Comparison of ENCODE assay signal across 24 cellular contexts in genomic region chr4:166585491-166585890, GRCh38.
"Had no signal": no experiment of that assay in that cellular context is flagged by ENCODE, and none has a peak within 500 bp of the region (broad histone marks: within the 10 kb centered on the region; RNA-seq: fewer than 3 reads in every experiment).

No MANE protein-coding gene starts in this region.

- H3K4me3 ChIP-seq: left ventricle myocardium inferior, lung, neural progenitor cell, ovary, right atrium auricular region, right lobe of liver, smooth muscle cell, tibial nerve, uterus had no signal

- H3K4me2 ChIP-seq: neural progenitor cell, smooth muscle cell had no signal

- DNase-seq: islet precursor cell; left ventricle myocardium inferior; mesendoderm; naive B cell; natural killer cell; nephron progenitor cell; occipital lobe; ovary; right lobe of liver; stimulated activated CD4-positive, alpha-beta T cell treated with anti-CD3 and anti-CD28 coated beads, Interleukin-1b, Interleukin-23, amount 100 ng/mL, for 48 hours; stimulated activated CD4-positive, alpha-beta T cell treated with anti-CD3 and anti-CD28 coated beads, Interleukin-2, amount 100 ng/mL, for 48 hours; stimulated activated CD4-positive, alpha-beta T cell treated with anti-CD3 and anti-CD28 coated beads, Interleukin-4, amount 100 ng/mL, for 4 hours; stimulated activated CD8-positive, alpha-beta memory T cell treated with anti-CD3 and anti-CD28 coated beads, Interleukin-4, amount 100 ng/mL, for 48 hours; stimulated activated naive CD4-positive, alpha-beta T cell treated with Interleukin-2 at 50 U/mL for 16 hours; stimulated activated naive CD8-positive, alpha-beta T cell treated with anti-CD3 and anti-CD28 coated beads, Interleukin-15, amount 100 ng/mL, for 72 hours; substantia nigra; uterus had no signal

- H3K27me3 ChIP-seq: neural progenitor cell, neutrophil, ovary, right atrium auricular region, right lobe of liver, tibial nerve, uterus had no signal

- H3K9ac ChIP-seq: neural progenitor cell had no signal

- ATAC-seq: natural killer cell; right lobe of liver; stimulated activated memory B cell treated with anti-CD40 and anti-IgM and Interleukin-4, amounts not matched to agents 10 μg/mL and 1 μg/mL and 100 μg/mL, for 72 hours; stimulated activated naive CD8-positive, alpha-beta T cell treated with anti-CD3 and anti-CD28 coated beads, Interleukin-15, amount 100 ng/mL, for 72 hours had no signal

- H2AFZ ChIP-seq: neural progenitor cell had no signal

- H3K27ac ChIP-seq: left ventricle myocardium inferior, neural progenitor cell, neutrophil, ovary, right atrium auricular region, right lobe of liver, tibial nerve, uterus had no signal

- H3K36me3 ChIP-seq: left ventricle myocardium inferior, neural progenitor cell, neutrophil, ovary, right atrium auricular region, right lobe of liver, tibial nerve, uterus had no signal

- H3K4me1 ChIP-seq: left ventricle myocardium inferior, right atrium auricular region, right lobe of liver, tibial nerve, uterus had no signal

- H3K9me3 ChIP-seq: neutrophil, ovary, right atrium auricular region, right lobe of liver, tibial nerve, uterus had no signal
